Comparison of ENCODE assay signal across 9 cellular contexts in genomic region chr20:25294459-25295385, GRCh38. TPM values are rescaled to one million over a fixed set of nuclear protein-coding genes. Genes with fewer than 3 reads are reported as not detected.
A peak's percentile ranks its signal among the peaks of the same experiment; 100 is the strongest.
DNase-seq lines count a peak whose midpoint lies in the region; ATAC-seq and TF ChIP-seq lines count a peak whose summit lies in the region.
"Had no signal": no experiment of that assay in that cellular context is flagged by ENCODE, and none has a peak within 500 bp of the region (broad histone marks: within the 10 kb centered on the region; RNA-seq: fewer than 3 reads in every experiment).

No MANE protein-coding gene starts in this region.

- no peaks in the 10 kb centered on the region for H3K9me3 Mint-ChIP-seq in activated T-helper 1 cell treated with anti-CD3 and anti-CD28 coated beads, Interleukin-12 subunit alpha, Interleukin-12 subunit beta, Interleukin-2, Interleukin-4 antibody, amounts not matched to agents 30 ng/mL and 10 ng/mL and 1 ng/mL, durations not matched to agents 14 hours and 24 hours and 36 hours
- H3K9me3 Mint-ChIP-seq in osteocyte (ENCODE audit: unreplicated experiment) = no peaks in the 10 kb centered on the region
- H3K9me3 Mint-ChIP-seq: T-helper 1 cell treated with Interleukin-12 subunit alpha and Interleukin-12 subunit beta and Interleukin-4 antibody, amounts not matched to agents 30 μg/mL and 1 μg/mL, for 36 hours had no signal

- peaks cover 0 to 41% (median 23%) of the 10 kb centered on the region in 4 donors for H3K4me1 ChIP-seq in tibial nerve

- H3K27me3 ChIP-seq in tibial nerve = no peaks in the 10 kb centered on the region

- TF ChIP-seq EP300 in tibial nerve (IDR thresholded peaks at IDR 0.05) = no peak

- no peak overlapping the region for H3K27ac Mint-ChIP-seq in activated T-helper 1 cell treated with anti-CD3 and anti-CD28 coated beads, Interleukin-12 subunit alpha, Interleukin-12 subunit beta, Interleukin-2, Interleukin-4 antibody, amounts not matched to agents 30 ng/mL and 10 ng/mL and 1 ng/mL, durations not matched to agents 14 hours and 24 hours and 36 hours
- H3K27ac Mint-ChIP-seq in osteocyte (ENCODE audit: unreplicated experiment) = peak overlapping the region; percentile 31
- H3K27ac Mint-ChIP-seq: T-helper 1 cell treated with Interleukin-12 subunit alpha and Interleukin-12 subunit beta and Interleukin-4 antibody, amounts not matched to agents 30 μg/mL and 1 μg/mL, for 36 hours had no signal

- TF ChIP-seq POLR2A in tibial nerve (IDR thresholded peaks at IDR 0.05) = no peak

- intact Hi-C loops in activated T-helper 1 cell treated with anti-CD3 and anti-CD28 coated beads, Interleukin-12 subunit alpha, Interleukin-12 subunit beta, Interleukin-2, Interleukin-4 antibody, amounts not matched to agents 30 ng/mL and 10 ng/mL and 1 ng/mL, durations not matched to agents 14 hours and 24 hours and 36 hours (cut with micrococcal nuclease) = loop anchor here (1.0 kb wide), 1 partner anchor 105 kb away; no protein-coding TSS in a partner anchor

- peak; percentile 45 for ATAC-seq in HG02885 (IDR thresholded peaks at IDR 0.05; ENCODE audit: poor library complexity, unreplicated experiment)
- ATAC-seq in HG03457 (IDR thresholded peaks at IDR 0.05; ENCODE audit: unreplicated experiment) = no peak

- peaks cover 2% of the 10 kb centered on the region for H3K36me3 Mint-ChIP-seq in activated T-helper 1 cell treated with anti-CD3 and anti-CD28 coated beads, Interleukin-12 subunit alpha, Interleukin-12 subunit beta, Interleukin-2, Interleukin-4 antibody, amounts not matched to agents 30 ng/mL and 10 ng/mL and 1 ng/mL, durations not matched to agents 14 hours and 24 hours and 36 hours (ENCODE audit: low read depth)
- H3K36me3 Mint-ChIP-seq in osteocyte (ENCODE audit: unreplicated experiment) = peaks cover 20% of the 10 kb centered on the region

- peak overlapping the region; percentile 5 to 81 (median 58) for H3K27ac ChIP-seq in tibial nerve

- H3K4me3 Mint-ChIP-seq in activated T-helper 1 cell treated with anti-CD3 and anti-CD28 coated beads, Interleukin-12 subunit alpha, Interleukin-12 subunit beta, Interleukin-2, Interleukin-4 antibody, amounts not matched to agents 30 ng/mL and 10 ng/mL and 1 ng/mL, durations not matched to agents 14 hours and 24 hours and 36 hours = no peak overlapping the region
- no peak overlapping the region for H3K4me3 Mint-ChIP-seq in osteocyte (ENCODE audit: unreplicated experiment)
- H3K4me3 Mint-ChIP-seq: T-helper 1 cell treated with Interleukin-12 subunit alpha and Interleukin-12 subunit beta and Interleukin-4 antibody, amounts not matched to agents 30 μg/mL and 1 μg/mL, for 36 hours had no signal

- TF ChIP-seq CTCF in foreskin fibroblast (IDR thresholded peaks at IDR 0.05; ENCODE audit: low read depth, low read length) (peak; percentile 98), osteocyte (IDR thresholded peaks at IDR 0.05) (peak; percentile 70), tibial nerve (IDR thresholded peaks at IDR 0.05) (peak; percentile 50 to 80 (median 78))

- H3K4me3 ChIP-seq in foreskin fibroblast (ENCODE audit: low read depth in 1 of 2, low read length in 2 of 2) = no peak overlapping the region
- no peak overlapping the region for H3K4me3 ChIP-seq in tibial nerve

- H3K27me3 Mint-ChIP-seq in activated T-helper 1 cell treated with anti-CD3 and anti-CD28 coated beads, Interleukin-12 subunit alpha, Interleukin-12 subunit beta, Interleukin-2, Interleukin-4 antibody, amounts not matched to agents 30 ng/mL and 10 ng/mL and 1 ng/mL, durations not matched to agents 14 hours and 24 hours and 36 hours (ENCODE audit: insufficient read depth) = no peaks in the 10 kb centered on the region
- H3K27me3 Mint-ChIP-seq in osteocyte (ENCODE audit: unreplicated experiment) = no peaks in the 10 kb centered on the region

- DNase-seq in DMS 273 (lab: John Stamatoyannopoulos, UW; ENCODE audit: unreplicated experiment) = peak; percentile 72
- DNase-seq in activated T-helper 1 cell treated with anti-CD3 and anti-CD28 coated beads, Interleukin-12 subunit alpha, Interleukin-12 subunit beta, Interleukin-2, Interleukin-4 antibody, amounts not matched to agents 30 ng/mL and 10 ng/mL and 1 ng/mL, durations not matched to agents 14 hours and 24 hours and 36 hours (ENCODE audit: low spot score) = peak; percentile 35
- peak; percentile 38 to 75 for DNase-seq in foreskin fibroblast
- no peak for DNase-seq in osteocyte (ENCODE audit: extremely low spot score, unreplicated experiment)
- DNase-seq in tibial nerve (ENCODE audit: low spot score in 2 of 2) = no peak

- no peaks in the 10 kb centered on the region for H3K4me1 Mint-ChIP-seq in activated T-helper 1 cell treated with anti-CD3 and anti-CD28 coated beads, Interleukin-12 subunit alpha, Interleukin-12 subunit beta, Interleukin-2, Interleukin-4 antibody, amounts not matched to agents 30 ng/mL and 10 ng/mL and 1 ng/mL, durations not matched to agents 14 hours and 24 hours and 36 hours (ENCODE audit: low read depth)
- peaks cover 38% of the 10 kb centered on the region for H3K4me1 Mint-ChIP-seq in osteocyte (ENCODE audit: unreplicated experiment)

- no peaks in the 10 kb centered on the region for H3K9me3 ChIP-seq in tibial nerve

- WGBS in tibial nerve, 2 donors = 41 to 54% methylated on average over 19 to 21 of the region's 22 CpGs

- H3K36me3 ChIP-seq in tibial nerve = peaks cover 0 to 72% (median 14%) of the 10 kb centered on the region in 3 donors

TF ChIP-seq in PFSK-1, 5 proteins besides CTCF, POLR2A, EP300 and RAD21:
- TF ChIP-seq TAF1 (IDR thresholded peaks at IDR 0.05; ENCODE audit: borderline replicate concordance, insufficient read depth, low read length) (no peak), POLR2AphosphoS5 (IDR thresholded peaks at IDR 0.05; ENCODE audit: low read depth, low read length) (peak; percentile 54; the same call in 1 of the 2 replicates), SIN3A (IDR thresholded peaks at IDR 0.05; ENCODE audit: borderline replicate concordance, insufficient read depth, low read length) (no peak), FOXP2 (optimal IDR thresholded peaks at IDR 0.05; ENCODE audit: borderline replicate concordance, extremely low read depth, extremely low read length, insufficient read depth) (peak; percentile 53)
- TF ChIP-seq, protein P1, sequence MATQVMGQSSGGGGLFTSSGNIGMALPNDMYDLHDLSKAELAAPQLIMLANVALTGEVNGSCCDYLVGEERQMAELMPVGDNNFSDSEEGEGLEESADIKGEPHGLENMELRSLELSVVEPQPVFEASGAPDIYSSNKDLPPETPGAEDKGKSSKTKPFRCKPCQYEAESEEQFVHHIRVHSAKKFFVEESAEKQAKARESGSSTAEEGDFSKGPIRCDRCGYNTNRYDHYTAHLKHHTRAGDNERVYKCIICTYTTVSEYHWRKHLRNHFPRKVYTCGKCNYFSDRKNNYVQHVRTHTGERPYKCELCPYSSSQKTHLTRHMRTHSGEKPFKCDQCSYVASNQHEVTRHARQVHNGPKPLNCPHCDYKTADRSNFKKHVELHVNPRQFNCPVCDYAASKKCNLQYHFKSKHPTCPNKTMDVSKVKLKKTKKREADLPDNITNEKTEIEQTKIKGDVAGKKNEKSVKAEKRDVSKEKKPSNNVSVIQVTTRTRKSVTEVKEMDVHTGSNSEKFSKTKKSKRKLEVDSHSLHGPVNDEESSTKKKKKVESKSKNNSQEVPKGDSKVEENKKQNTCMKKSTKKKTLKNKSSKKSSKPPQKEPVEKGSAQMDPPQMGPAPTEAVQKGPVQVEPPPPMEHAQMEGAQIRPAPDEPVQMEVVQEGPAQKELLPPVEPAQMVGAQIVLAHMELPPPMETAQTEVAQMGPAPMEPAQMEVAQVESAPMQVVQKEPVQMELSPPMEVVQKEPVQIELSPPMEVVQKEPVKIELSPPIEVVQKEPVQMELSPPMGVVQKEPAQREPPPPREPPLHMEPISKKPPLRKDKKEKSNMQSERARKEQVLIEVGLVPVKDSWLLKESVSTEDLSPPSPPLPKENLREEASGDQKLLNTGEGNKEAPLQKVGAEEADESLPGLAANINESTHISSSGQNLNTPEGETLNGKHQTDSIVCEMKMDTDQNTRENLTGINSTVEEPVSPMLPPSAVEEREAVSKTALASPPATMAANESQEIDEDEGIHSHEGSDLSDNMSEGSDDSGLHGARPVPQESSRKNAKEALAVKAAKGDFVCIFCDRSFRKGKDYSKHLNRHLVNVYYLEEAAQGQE (IDR thresholded peaks at IDR 0.05; ENCODE audit: insufficient read depth in 1 of 2, low read depth in 2 of 2, low read length in 2 of 2) = no peak
TF ChIP-seq in PFSK-1: peak in this region for 2.

RNA-seq across cellular contexts. Expression of gene PYGB, which starts 46.8 kb away (rescaled TPM):
- 146 TPM for polyA plus RNA-seq in PFSK-1 (2012; ENCODE audit: insufficient read length, low read depth)
- total RNA-seq in activated T-helper 1 cell treated with anti-CD3 and anti-CD28 coated beads, Interleukin-12 subunit alpha, Interleukin-12 subunit beta, Interleukin-2, Interleukin-4 antibody, amounts not matched to agents 30 ng/mL and 10 ng/mL and 1 ng/mL, durations not matched to agents 14 hours and 24 hours and 36 hours = 36.8 and 38.5 TPM in 2 replicates
- total RNA-seq in osteocyte = 234 and 251 TPM in 2 replicates
- 100 to 1,000 TPM in 1 of 4 donors, 10 to 100 TPM in 3; 71.6 to 119 (median 78.6) TPM for total RNA-seq in tibial nerve

Comparison
In these comparisons a context has a peak if more than half of its experiments do, and no peak if none do; other contexts are left out.
1. DNase-seq: peak in DMS 273 (single experiment), activated T-helper 1 cell treated with anti-CD3 and anti-CD28 coated beads, Interleukin-12 subunit alpha, Interleukin-12 subunit beta, Interleukin-2, Interleukin-4 antibody, amounts not matched to agents 30 ng/mL and 10 ng/mL and 1 ng/mL, durations not matched to agents 14 hours and 24 hours and 36 hours (single experiment) and foreskin fibroblast (2 of 2); none in osteocyte (single experiment) and tibial nerve (0 of 2).
2. Peak in every context shown above with its lines, with median percentiles within 50 percentile points of each other: CTCF ChIP-seq.